Comparison of ENCODE assay signal across 26 cellular contexts in genomic region chr7:100952641-100953040, GRCh38. TPM values are rescaled to one million over a fixed set of nuclear protein-coding genes. Genes with fewer than 3 reads are reported as not detected.
"Had no signal": no experiment of that assay in that cellular context is flagged by ENCODE, and none has a peak within 500 bp of the region (broad histone marks: within the 10 kb centered on the region; RNA-seq: fewer than 3 reads in every experiment).

No MANE protein-coding gene starts in this region.

- H3K4me1 Mint-ChIP-seq: activated CD4-positive, alpha-beta T cell treated with anti-CD3 and anti-CD28 coated beads, Interleukin-2, amount 10 ng/mL, durations not matched to agents 24 days and 14 days; activated CD8-positive, alpha-beta memory T cell treated with anti-CD3 and anti-CD28 coated beads, Interleukin-2, amount 10 ng/mL, durations not matched to agents 7 days and 5 days; activated naive CD4-positive, alpha-beta T cell treated with anti-CD3 and anti-CD28 coated beads, Interleukin-2, amount 50 U/mL, for 24 hours had no signal

- DNase-seq: activated CD4-positive, alpha-beta T cell treated with anti-CD3 and anti-CD28 coated beads, Interleukin-2, amount 10 ng/mL, durations not matched to agents 24 days and 14 days; activated CD4-positive, CD25-positive, alpha-beta regulatory T cell treated with anti-CD3 and anti-CD28 coated beads, Interleukin-2, amount 50 U/mL, for 72 hours; activated CD8-positive, alpha-beta memory T cell treated with anti-CD3 and anti-CD28 coated beads, Interleukin-2, amount 10 ng/mL, durations not matched to agents 7 days and 5 days; activated T-cell treated with anti-CD3 and anti-CD28 coated beads, Interleukin-2, amount 50 U/mL, for 4 hours; brain microvascular endothelial cell; Karpas-422; MM.1S; NCI-H1105; NCI-H1436; NCI-H1694 treated with DMSO at 0.1 percent for 48 hours; NCI-H2029 treated with DMSO at 0.1 percent for 48 hours; NCI-H345; NCI-H510A; NCI-H69; NK-92 treated with Interleukin-12 subunit alpha and Interleukin-12 subunit beta, amount 100 ng/mL, for 24 hours; OCI-M1; RPMI8226; T-helper 1 cell had no signal

- H3K36me3 Mint-ChIP-seq: activated CD8-positive, alpha-beta memory T cell treated with anti-CD3 and anti-CD28 coated beads, Interleukin-2, amount 10 ng/mL, durations not matched to agents 7 days and 5 days; activated naive CD4-positive, alpha-beta T cell treated with anti-CD3 and anti-CD28 coated beads, Interleukin-2, amount 50 U/mL, for 24 hours; WTC11 had no signal

- ATAC-seq: Panc1, Right ventricle myocardium inferior, WTC11 had no signal

- H3K27ac Mint-ChIP-seq: activated CD4-positive, alpha-beta T cell treated with anti-CD3 and anti-CD28 coated beads, Interleukin-2, amount 10 ng/mL, durations not matched to agents 24 days and 14 days; activated CD8-positive, alpha-beta memory T cell treated with anti-CD3 and anti-CD28 coated beads, Interleukin-2, amount 10 ng/mL, durations not matched to agents 7 days and 5 days; activated naive CD4-positive, alpha-beta T cell treated with anti-CD3 and anti-CD28 coated beads, Interleukin-2, amount 50 U/mL, for 24 hours; activated T-helper 2 cell treated with anti-CD3 and anti-CD28 coated beads, Interferon-gamma antibody, Interleukin-2, Interleukin-4, amounts not matched to agents 10 μg/mL and 5 μg/mL and 100 μg/mL, durations not matched to agents 14 hours and 24 hours and 36 hours; WTC11 had no signal

- H3K27ac ChIP-seq: brain microvascular endothelial cell, cardiac muscle cell, SK-N-MC had no signal

- H3K9me3 Mint-ChIP-seq: activated CD4-positive, alpha-beta T cell treated with anti-CD3 and anti-CD28 coated beads, Interleukin-2, amount 10 ng/mL, durations not matched to agents 24 days and 14 days; activated naive CD4-positive, alpha-beta T cell treated with anti-CD3 and anti-CD28 coated beads, Interleukin-2, amount 50 U/mL, for 24 hours; activated T-cell treated with anti-CD3 and anti-CD28 coated beads, Interleukin-2, amount 50 U/mL, for 4 hours; activated T-helper 2 cell treated with anti-CD3 and anti-CD28 coated beads, Interferon-gamma antibody, Interleukin-2, Interleukin-4, amounts not matched to agents 10 μg/mL and 5 μg/mL and 100 μg/mL, durations not matched to agents 14 hours and 24 hours and 36 hours; WTC11 had no signal

- H3K4me3 Mint-ChIP-seq: activated CD4-positive, alpha-beta T cell treated with anti-CD3 and anti-CD28 coated beads, Interleukin-2, amount 10 ng/mL, durations not matched to agents 24 days and 14 days; activated CD8-positive, alpha-beta memory T cell treated with anti-CD3 and anti-CD28 coated beads, Interleukin-2, amount 10 ng/mL, durations not matched to agents 7 days and 5 days; activated naive CD4-positive, alpha-beta T cell treated with anti-CD3 and anti-CD28 coated beads, Interleukin-2, amount 50 U/mL, for 24 hours; activated T-cell treated with anti-CD3 and anti-CD28 coated beads, Interleukin-2, amount 50 U/mL, for 4 hours; WTC11 had no signal

- H3K4me3 ChIP-seq: cardiac muscle cell, K562, SK-N-MC had no signal

- H3K27me3 ChIP-seq: cardiac muscle cell had no signal

- H3K36me3 ChIP-seq: brain microvascular endothelial cell, cardiac muscle cell had no signal

RNA-seq across cellular contexts. Expression of gene MUC3A, which starts 3.3 kb away (rescaled TPM):
- total RNA-seq: activated CD4-positive, alpha-beta T cell treated with anti-CD3 and anti-CD28 coated beads, Interleukin-2, amount 10 ng/mL, durations not matched to agents 24 days and 14 days; activated CD8-positive, alpha-beta memory T cell treated with anti-CD3 and anti-CD28 coated beads, Interleukin-2, amount 10 ng/mL, durations not matched to agents 7 days and 5 days; cardiac muscle cell had no signal

RNA-seq across cellular contexts. Expression of gene MUC12, which starts 16.7 kb away (rescaled TPM):
- total RNA-seq: Right ventricle myocardium inferior had no signal

RNA-seq across cellular contexts. Expression of gene ACHE, which starts 57.0 kb away (rescaled TPM):
- total RNA-seq: activated CD4-positive, alpha-beta T cell treated with anti-CD3 and anti-CD28 coated beads, Interleukin-2, amount 10 ng/mL, durations not matched to agents 24 days and 14 days had no signal
